Comparison of ENCODE assay signal across 8 cellular contexts in genomic region chr1:179369751-179370341, GRCh38. TPM values are rescaled to one million over a fixed set of nuclear protein-coding genes. Genes with fewer than 3 reads are reported as not detected.
DNase-seq lines count a peak whose midpoint lies in the region; ATAC-seq, FAIRE-seq and TF ChIP-seq lines count a peak whose summit lies in the region.

No MANE protein-coding gene starts in this region.

- no peak overlapping the region for H3K4me3 Mint-ChIP-seq in T-cell

- H2BK20ac ChIP-seq in H1 (ENCODE audit: low read length), result no peak overlapping the region

- peak in 2 of 3 experiments; percentile 46 to 51; a peak in 3 of 4 replicates for TF ChIP-seq CTCF in H1 (IDR thresholded peaks at IDR 0.05; ENCODE audit: control extremely low read depth in 1 of 3, insufficient read depth in 1 of 3, low read depth in 1 of 3, low read length in 3 of 3)

- H3K36me3 ChIP-seq in H7 (replicated peaks; ENCODE audit: control insufficient read depth, insufficient read depth, low read length) (no peaks in the 10 kb centered on the region), H1 (ENCODE audit: control insufficient read depth in 2 of 4, insufficient read depth in 4 of 4, low read length in 3 of 4) (no peaks in the 10 kb centered on the region), mesendoderm (ENCODE audit: control insufficient read depth, insufficient read depth, low read length) (no peaks in the 10 kb centered on the region)

- H3K4me1 Mint-ChIP-seq in T-cell, result peaks cover 6 to 15% (median 11%) of the 10 kb centered on the region in 3 donors

- peaks cover 0 to 7% of the 10 kb centered on the region in 2 donors for H3K27me3 Mint-ChIP-seq in T-cell

- POLR2A ChIA-PET in T-cell (lab: Charles Lee) (interaction anchor here in 1 of 2 donors (0.6 kb wide), 1 partner anchor 644 kb away, joined by 10 read pairs; no protein-coding TSS in a partner anchor), H1 (lab: Charles Lee; ENCODE audit: partially characterized antibody) (interaction anchor here (0.7 kb wide), 1 partner anchor 76 kb away, joined by 3 read pairs; the partner anchor contains the start of gene SOAT1)

- no peaks in the 10 kb centered on the region for H3K9me3 Mint-ChIP-seq in T-cell

- H2BK15ac ChIP-seq in H1 (ENCODE audit: low read length) (no peak overlapping the region), mesendoderm (replicated peaks; ENCODE audit: low read depth) (no peak overlapping the region)

- H4K8ac ChIP-seq in H1 (ENCODE audit: extremely low read depth, insufficient read depth, low read length), result no peak overlapping the region
- H4K8ac ChIP-seq in mesendoderm (ENCODE audit: low read depth, low read length), result no peak overlapping the region

- CTCF ChIA-PET in T-cell (lab: Charles Lee) (interaction anchor here (0.5 to 2.5 kb wide), 12 partner anchors 33 to 337 kb away, joined by 3 to 15 read pairs (median 6); partner anchors contain the start of gene SOAT1 (in 1 of the 2)), H1 (lab: Charles Lee; ENCODE audit: partially characterized antibody) (interaction anchor here (0.6 to 5.8 kb wide), 20 partner anchors 14 to 449 kb away, joined by 3 to 34 read pairs (median 3); no protein-coding TSS in a partner anchor)

- no peak overlapping the region for H2BK5ac ChIP-seq in H1 (ENCODE audit: low read depth, low read length)
- H2BK5ac ChIP-seq in mesendoderm (ENCODE audit: low read length), result no peak overlapping the region

- TF ChIP-seq EP300 in H1 (IDR thresholded peaks at IDR 0.05; ENCODE audit: borderline replicate concordance in 1 of 2, low read depth in 2 of 2, low read length in 2 of 2), result no peak

- H2AFZ ChIP-seq in H1 (ENCODE audit: low read length), result no peak overlapping the region

- ATAC-seq in T-cell (replicated peaks in 1 of 4) (no peak), HG03095 (IDR thresholded peaks at IDR 0.05; ENCODE audit: unreplicated experiment) (no peak)

- H3K4ac ChIP-seq in H1 (replicated peaks; ENCODE audit: insufficient read length, low read depth, low read length), result no peak overlapping the region
- no peak overlapping the region for H3K4ac ChIP-seq in mesendoderm (ENCODE audit: low read depth, low read length)

- H3K79me1 ChIP-seq in H1 (ENCODE audit: low read depth, low read length) (no peaks in the 10 kb centered on the region), mesendoderm (ENCODE audit: low read length) (no peaks in the 10 kb centered on the region)

- no peak overlapping the region for H3K56ac ChIP-seq in H1 (replicated peaks; ENCODE audit: insufficient read length, low read depth, low read length)
- no peak overlapping the region for H3K56ac ChIP-seq in mesendoderm (ENCODE audit: low read length)

- H3K27ac Mint-ChIP-seq in T-cell, result no peak overlapping the region

- H4K5ac ChIP-seq in H1 (ENCODE audit: insufficient read length, low read depth, low read length) (no peak overlapping the region), mesendoderm (ENCODE audit: low read length) (no peak overlapping the region)

- TF ChIP-seq POLR2A in H1 (IDR thresholded peaks at IDR 0.05; ENCODE audit: control extremely low read depth in 1 of 2, low read depth in 2 of 2, low read length in 2 of 2), result no peak

- no peaks in the 10 kb centered on the region for H3K79me2 ChIP-seq in H1 (ENCODE audit: control insufficient read depth in 1 of 2, insufficient read depth in 2 of 2, low read length in 2 of 2)
- no peaks in the 10 kb centered on the region for H3K79me2 ChIP-seq in mesendoderm (ENCODE audit: control insufficient read depth, insufficient read depth, low read length)

- TF ChIP-seq RAD21 in H1 (IDR thresholded peaks at IDR 0.05 in 1 of 2, conservative IDR thresholded peaks at IDR 0.05 in 1 of 2; ENCODE audit: low read depth in 2 of 2, low read length in 2 of 2), result peak; percentile 76 to 77

- no peak overlapping the region for H3K14ac ChIP-seq in H1 (ENCODE audit: insufficient read length)

- no peak overlapping the region for H2BK120ac ChIP-seq in H1 (replicated peaks; ENCODE audit: low read depth, low read length)
- no peak overlapping the region for H2BK120ac ChIP-seq in mesendoderm (ENCODE audit: low read depth, low read length)

- H3K36me3 Mint-ChIP-seq in T-cell, result no peaks in the 10 kb centered on the region

- H2AK5ac ChIP-seq in H1 (ENCODE audit: low read depth, low read length), result no peak overlapping the region
- H2AK5ac ChIP-seq in mesendoderm (ENCODE audit: low read length), result no peak overlapping the region

- FAIRE-seq in H1 (lab: Jason Lieb, UNC), result no peak

- H4K91ac ChIP-seq in H1 (replicated peaks; ENCODE audit: insufficient read length, low read length), result no peak overlapping the region

- H3K9ac ChIP-seq in H1 (replicated peaks in 1 of 4; ENCODE audit: extremely low read depth in 1 of 4, low read depth in 3 of 4, low read length in 3 of 4), result no peak overlapping the region
- H3K9ac ChIP-seq in mesendoderm (ENCODE audit: low read length), result no peak overlapping the region

- H3K27me3 ChIP-seq in H7 (ENCODE audit: control insufficient read depth, insufficient read depth, low read length) (no peaks in the 10 kb centered on the region; the same call in 1 of the 2 replicates), H1 (replicated peaks in 1 of 4; ENCODE audit: control insufficient read depth in 3 of 4, extremely low read depth in 1 of 4, insufficient read depth in 3 of 4, low read length in 3 of 4) (no peaks in the 10 kb centered on the region), mesendoderm (ENCODE audit: insufficient read depth, low read length, poor library complexity) (no peaks in the 10 kb centered on the region)

- 32% methylated on average over 4 of the region's 4 CpGs; no CpG with 5 or more reads in 1 of the 2 experiments for WGBS in H1 (ENCODE audit: extremely low coverage in 1 of 2, insufficient coverage in 1 of 2, insufficient read length in 1 of 2, insufficient replicate concordance in 2 of 2, low coverage in 1 of 2, low lambda C conversion rate in 2 of 2, missing lambda C conversion rate in 1 of 2), 2 experiments
- WGBS in mesendoderm (ENCODE audit: extremely low coverage, insufficient coverage, low lambda C conversion rate), result no CpG with 5 or more reads among the region's 4 CpGs

- no peaks in the 10 kb centered on the region for H3K4me1 ChIP-seq in H1 (replicated peaks in 1 of 4; ENCODE audit: control insufficient read depth in 3 of 4, insufficient read depth in 4 of 4, low read length in 3 of 4)
- H3K4me1 ChIP-seq in mesendoderm (ENCODE audit: control insufficient read depth, low read depth, low read length), result no peaks in the 10 kb centered on the region

- H3K4me3 ChIP-seq in H7 (ENCODE audit: insufficient read depth, low read depth, low read length) (no peak overlapping the region), H1 (ENCODE audit: extremely low read depth in 1 of 4, insufficient read depth in 2 of 4, low read depth in 3 of 4, low read length in 4 of 4) (no peak overlapping the region), mesendoderm (ENCODE audit: low read length) (no peak overlapping the region)

- DNase-seq in DMS153 treated with DMSO at 0.1 percent for 48 hours (lab: John Stamatoyannopoulos, UW; ENCODE audit: unreplicated experiment), result peak; percentile 82
- peak; percentile 59 for DNase-seq in H7
- DNase-seq in NCI-H2081 (lab: John Stamatoyannopoulos, UW), result peak; percentile 78 to 84
- peak in 20 of 34 experiments; percentile 5 to 48 (median 18) for DNase-seq in T-cell
- DNase-seq in H1 (ENCODE audit: low read depth in 1 of 2, low spot score in 2 of 2), result peak in 1 of 2 experiments; percentile 1
- DNase-seq in mesendoderm, result peak; percentile 69
- no peak for DNase-seq in NK-92 treated with Interleukin-12 subunit alpha and Interleukin-12 subunit beta, amount 100 ng/mL, for 24 hours (lab: John Stamatoyannopoulos, UW)

- H3K27ac ChIP-seq in H1 (ENCODE audit: low read depth, low read length) (no peak overlapping the region), mesendoderm (ENCODE audit: low read depth, low read length) (no peak overlapping the region)

- no peaks in the 10 kb centered on the region for H3K9me3 ChIP-seq in H1 (ENCODE audit: insufficient read depth in 2 of 2, low read depth in 1 of 2, low read length in 1 of 2)

- H2BK12ac ChIP-seq in H1 (ENCODE audit: low read depth, low read length), result no peak overlapping the region

- no peak overlapping the region for H3K4me2 ChIP-seq in H1 (ENCODE audit: insufficient read depth in 1 of 2, low read depth in 2 of 2, low read length in 2 of 2)
- H3K4me2 ChIP-seq in mesendoderm (ENCODE audit: low read length), result no peak overlapping the region

- H3K18ac ChIP-seq in H1 (ENCODE audit: extremely low read depth, low read length) (no peak overlapping the region), mesendoderm (ENCODE audit: low read length) (no peak overlapping the region)

- no peak overlapping the region for H3K23ac ChIP-seq in H1 (ENCODE audit: insufficient read length)
- H3K23ac ChIP-seq in mesendoderm (ENCODE audit: low read length), result no peak overlapping the region

- no peaks in the 10 kb centered on the region; the same call in 1 of the 2 replicates for H3K23me2 ChIP-seq in H1 (ENCODE audit: low read depth, low read length)

- no peaks in the 10 kb centered on the region for H4K20me1 ChIP-seq in H1 (replicated peaks in 1 of 2; ENCODE audit: control insufficient read depth in 1 of 2, insufficient read depth in 2 of 2, low read length in 2 of 2)

TF ChIP-seq in H1, 55 proteins besides CTCF, POLR2A, EP300 and RAD21 (continues in another document):
- TF ChIP-seq TAF7 (optimal IDR thresholded peaks at IDR 0.05; ENCODE audit: borderline replicate concordance, low read depth, low read length) (no peak), EGR1 (IDR thresholded peaks at IDR 0.05; ENCODE audit: borderline replicate concordance, low read depth, low read length) (no peak), CREB1 (IDR thresholded peaks at IDR 0.05) (no peak), JUN (IDR thresholded peaks at IDR 0.05; ENCODE audit: low read depth, low read length) (no peak), ASH2L (IDR thresholded peaks at IDR 0.05; ENCODE audit: low read length) (no peak), BACH1 (IDR thresholded peaks at IDR 0.05; ENCODE audit: low read length) (no peak), RNF2 (IDR thresholded peaks at IDR 0.05; ENCODE audit: borderline replicate concordance, low read depth, low read length, missing control alignments, poor library complexity, severe bottlenecking) (no peak)

RNA-seq across cellular contexts. Expression of gene AXDND1, which starts 4.1 kb away (rescaled TPM):
- total RNA-seq in H7 (2014; rRNA removed; shearing (Covaris generic)), result 0.76 and 0.92 TPM in 2 replicates
- total RNA-seq in T-cell, result 1 to 10 TPM in 1 of 5 donors, under 1 TPM in 2, not detected in 2; 0.19 to 1.5 (median 0.77) TPM
- 0.38 and 0.61 TPM in 2 replicates for total RNA-seq in H1 (2021; fragmentation: NEBNext Ultra II Directional; extraction: Animal tissue kit (Norgen Biotek cat#: 25700))
- polyA plus RNA-seq in H1 (2011; rRNA removed), result not detected in 2 replicates
- not detected for polyA plus RNA-seq in H1 (2011; cell fraction: cytosol; rRNA removed)
- not detected for polyA plus RNA-seq in H1 (2011; cell fraction: nucleus; rRNA removed)
- polyA plus RNA-seq in H1 (2012, experiment 1 of 2), result 0.17 TPM in 1 of 4 replicates, not detected in the others
- polyA plus RNA-seq in H1 (2012, experiment 2 of 2), result not detected
- 0.12 TPM for polyA plus RNA-seq in H1 (2013, experiment 1 of 2)
- polyA plus RNA-seq in H1 (2013, experiment 2 of 2), result 0.26 TPM
- polyA minus RNA-seq in H1 (2011; rRNA and poly(A)+ RNA removed), result 0.13 and 0.32 TPM in 2 replicates
- not detected for polyA minus RNA-seq in H1 (2011; cell fraction: cytosol; rRNA and poly(A)+ RNA removed)
- polyA minus RNA-seq in H1 (2011; cell fraction: nucleus; rRNA and poly(A)+ RNA removed), result 0.50 TPM
- polyA plus RNA-seq in mesendoderm (2013, experiment 1 of 2), result 0.18 TPM
- polyA plus RNA-seq in mesendoderm (2013, experiment 2 of 2), result 0.03 TPM
